Comparison of ENCODE assay signal across 13 cellular contexts in genomic region chr3:182182531-182182968, GRCh38.
DNase-seq lines count a peak whose midpoint lies in the region; ATAC-seq lines count a peak whose summit lies in the region.
"Had no signal": no experiment of that assay in that cellular context is flagged by ENCODE, and none has a peak within 500 bp of the region (broad histone marks: within the 10 kb centered on the region; RNA-seq: fewer than 3 reads in every experiment).

No MANE protein-coding gene starts in this region.

- H3K27ac ChIP-seq in neuronal stem cell (replicated peaks; ENCODE audit: low read length): no peak overlapping the region
- H3K27ac ChIP-seq: gastrocnemius medialis, transverse colon had no signal

- H3K4me3 ChIP-seq in neuronal stem cell (ENCODE audit: low read length in 2 of 2): no peak overlapping the region
- H3K4me3 ChIP-seq: gastrocnemius medialis, transverse colon had no signal

- H2AK5ac ChIP-seq in neuronal stem cell (ENCODE audit: low read depth, low read length): no peak overlapping the region

- DNase-seq in NCI-H1436 (lab: John Stamatoyannopoulos, UW) (peak; percentile 23), NCI-H1436 treated with DMSO at 0.1 percent for 48 hours (lab: John Stamatoyannopoulos, UW) (no peak), NCI-H69 (lab: John Stamatoyannopoulos, UW) (peak; percentile 88), neuronal stem cell (ENCODE audit: low spot score) (no peak)
- DNase-seq in effector memory CD8-positive, alpha-beta T cell: no peak
- DNase-seq: activated CD4-positive, alpha-beta memory T cell treated with anti-CD3 and anti-CD28 coated beads for 36 hours; aorta; transverse colon had no signal

- peaks cover 14 to 16% of the 10 kb centered on the region in 2 donors for H3K4me1 ChIP-seq in neuronal stem cell (ENCODE audit: control insufficient read depth in 2 of 2, insufficient read depth in 1 of 2, low read depth in 1 of 2, low read length in 2 of 2)
- H3K4me1 ChIP-seq: gastrocnemius medialis, transverse colon had no signal

- H3K27me3 Mint-ChIP-seq in effector memory CD8-positive, alpha-beta T cell: no peaks in the 10 kb centered on the region
- H3K27me3 Mint-ChIP-seq: activated CD4-positive, alpha-beta memory T cell treated with anti-CD3 and anti-CD28 coated beads for 36 hours had no signal

- H2BK12ac ChIP-seq in neuronal stem cell (ENCODE audit: low read length): no peak overlapping the region

- ATAC-seq in HG03378 (IDR thresholded peaks at IDR 0.05; ENCODE audit: unreplicated experiment): peak; percentile 89
- ATAC-seq in effector memory CD8-positive, alpha-beta T cell (replicated peaks): no peak
- no peak for ATAC-seq in HG03520 (IDR thresholded peaks at IDR 0.05; ENCODE audit: unreplicated experiment)
- no peak for ATAC-seq in GM19467 (IDR thresholded peaks at IDR 0.05; ENCODE audit: unreplicated experiment)
- ATAC-seq: Panc1 had no signal

- no CpG with 5 or more reads among the region's 5 CpGs for WGBS in neuronal stem cell (ENCODE audit: extremely low coverage in 2 of 2, insufficient read length in 2 of 2, insufficient replicate concordance in 1 of 2), 2 donors

- H3K23ac ChIP-seq in neuronal stem cell (ENCODE audit: low read depth, low read length, poor library complexity): no peak overlapping the region

- no peak overlapping the region for H3K14ac ChIP-seq in neuronal stem cell (ENCODE audit: low read length)

- peaks cover 7% of the 10 kb centered on the region in 2 donors for H3K9me3 Mint-ChIP-seq in effector memory CD8-positive, alpha-beta T cell
- H3K9me3 Mint-ChIP-seq: activated CD4-positive, alpha-beta memory T cell treated with anti-CD3 and anti-CD28 coated beads for 36 hours had no signal

- H3K4me2 ChIP-seq in neuronal stem cell (ENCODE audit: insufficient read depth, low read length, poor library complexity, severe bottlenecking): no peak overlapping the region

- no peaks in the 10 kb centered on the region for H3K27me3 ChIP-seq in neuronal stem cell (ENCODE audit: control insufficient read depth in 3 of 3, insufficient read depth in 3 of 3, low read depth in 1 of 3, low read length in 3 of 3)
- H3K27me3 ChIP-seq: gastrocnemius medialis, transverse colon had no signal

- H3K9me3 ChIP-seq in neuronal stem cell (replicated peaks in 1 of 2; ENCODE audit: control insufficient read depth in 2 of 2, insufficient read depth in 1 of 2, low read depth in 1 of 2, low read length in 2 of 2): peaks cover 0 to 4% of the 10 kb centered on the region in 2 donors
- H3K9me3 ChIP-seq: gastrocnemius medialis, transverse colon had no signal

- H2BK15ac ChIP-seq in neuronal stem cell (ENCODE audit: low read length): no peak overlapping the region

- no peak overlapping the region for H2BK5ac ChIP-seq in neuronal stem cell (ENCODE audit: low read length)

- no peaks in the 10 kb centered on the region for H3K79me1 ChIP-seq in neuronal stem cell (ENCODE audit: low read depth, low read length)

- no peak overlapping the region for H3K27ac Mint-ChIP-seq in effector memory CD8-positive, alpha-beta T cell
- H3K27ac Mint-ChIP-seq: activated CD4-positive, alpha-beta memory T cell treated with anti-CD3 and anti-CD28 coated beads for 36 hours had no signal

- no peak overlapping the region for H4K8ac ChIP-seq in neuronal stem cell (ENCODE audit: low read depth, low read length)

- H3K4ac ChIP-seq in neuronal stem cell (ENCODE audit: low read length): no peak overlapping the region

- H3K4me1 Mint-ChIP-seq in effector memory CD8-positive, alpha-beta T cell (ENCODE audit: low read depth in 2 of 2): no peaks in the 10 kb centered on the region

- H2AFZ ChIP-seq in neuronal stem cell (ENCODE audit: low read length): no peak overlapping the region

- no peaks in the 10 kb centered on the region for H3K36me3 Mint-ChIP-seq in effector memory CD8-positive, alpha-beta T cell (ENCODE audit: insufficient read depth)
- H3K36me3 Mint-ChIP-seq: activated CD4-positive, alpha-beta memory T cell treated with anti-CD3 and anti-CD28 coated beads for 36 hours had no signal

- H2BK120ac ChIP-seq in neuronal stem cell (ENCODE audit: low read depth, low read length): no peak overlapping the region

- peak overlapping the region; percentile 60 for H3K18ac ChIP-seq in neuronal stem cell (ENCODE audit: low read length)

- H3K36me3 ChIP-seq in neuronal stem cell (replicated peaks in 1 of 2; ENCODE audit: control insufficient read depth in 2 of 2, insufficient read depth in 2 of 2, low read length in 2 of 2): no peaks in the 10 kb centered on the region
- H3K36me3 ChIP-seq: gastrocnemius medialis, transverse colon had no signal

- no peak overlapping the region for H3K4me3 Mint-ChIP-seq in effector memory CD8-positive, alpha-beta T cell
- H3K4me3 Mint-ChIP-seq: activated CD4-positive, alpha-beta memory T cell treated with anti-CD3 and anti-CD28 coated beads for 36 hours had no signal

- H3K9ac ChIP-seq in neuronal stem cell (ENCODE audit: low read depth, low read length, poor library complexity): no peak overlapping the region

- no peak overlapping the region for H4K91ac ChIP-seq in neuronal stem cell (ENCODE audit: low read depth, low read length, poor library complexity)

Comparison
In these comparisons a context has a peak if more than half of its experiments do, and no peak if none do; other contexts are left out.
1. DNase-seq: peak in NCI-H1436 (single experiment) and NCI-H69 (single experiment); none in NCI-H1436 treated with DMSO at 0.1 percent for 48 hours (single experiment), neuronal stem cell (single experiment) and effector memory CD8-positive, alpha-beta T cell (0 of 3).